In genomic region chr10:110304780-110305421, GRCh38 we compare ENCODE assay signal across 8 cellular contexts. TPM values are rescaled to one million over a fixed set of nuclear protein-coding genes. Genes with fewer than 3 reads are reported as not detected.
DNase-seq lines count a peak whose midpoint lies in the region; ATAC-seq, FAIRE-seq and TF ChIP-seq lines count a peak whose summit lies in the region.

Gene SMNDC1, minus strand, starts transcription at chr10:110304920. Its CDS starts 1,333 bp downstream, at chr10:110303587.

- H3K27ac ChIP-seq in keratinocyte (ENCODE audit: control insufficient read depth, insufficient read depth, low read length): peak within 1 kb of the TSS; percentile 84

- no peaks in the 10 kb centered on the region for H3K27me3 ChIP-seq in keratinocyte (ENCODE audit: control insufficient read depth, extremely low read depth, insufficient read depth, low read length)

- peaks cover 47% of the 10 kb centered on the region for H3K79me2 ChIP-seq in keratinocyte (ENCODE audit: control insufficient read depth, insufficient read depth, low read length)

- H3K4me1 Mint-ChIP-seq in chondrocyte (ENCODE audit: low read depth): peaks cover 41% of the 10 kb centered on the region

- no peaks in the 10 kb centered on the region for H3K9me3 ChIP-seq in keratinocyte (ENCODE audit: control insufficient read depth, low read depth, low read length)

- H3K36me3 Mint-ChIP-seq in chondrocyte (ENCODE audit: low read depth): peaks cover 7% of the 10 kb centered on the region

- H3K9ac ChIP-seq in keratinocyte (ENCODE audit: control insufficient read depth, extremely low read depth, insufficient read depth, low read length): peak within 1 kb of the TSS; percentile 96

- H3K9me3 Mint-ChIP-seq in chondrocyte (ENCODE audit: low read depth): no peaks in the 10 kb centered on the region

- TF ChIP-seq POLR2A in GM19193 (IDR thresholded peaks at IDR 0.05; ENCODE audit: extremely low read depth, insufficient read depth, insufficient read length): peak; percentile 92

- peak within 1 kb of the TSS; percentile 95 for H3K4me3 Mint-ChIP-seq in chondrocyte (ENCODE audit: unreplicated experiment)

- H3K4me3 ChIP-seq in keratinocyte (ENCODE audit: control insufficient read depth in 2 of 3, extremely low read depth in 1 of 3, insufficient read depth in 2 of 3, low read depth in 1 of 3, low read length in 3 of 3): peak within 1 kb of the TSS; percentile 78 to 97 (median 92)

- H3K36me3 ChIP-seq in keratinocyte (ENCODE audit: control insufficient read depth in 2 of 2, extremely low read depth in 1 of 2, insufficient read depth in 2 of 2, low read length in 2 of 2): peaks cover 6 to 21% of the 10 kb centered on the region in 2 experiments

- peak; percentile 94 for ATAC-seq in HG03439 (IDR thresholded peaks at IDR 0.05; ENCODE audit: unreplicated experiment)

- H4K20me1 ChIP-seq in keratinocyte (ENCODE audit: control insufficient read depth, extremely low read depth, insufficient read depth, low read length): peaks cover 6% of the 10 kb centered on the region

- TF ChIP-seq CTCF in chondrocyte (IDR thresholded peaks at IDR 0.05) (no peak), keratinocyte (optimal IDR thresholded peaks at IDR 0.05 in 1 of 3, IDR thresholded peaks at IDR 0.05 in 1 of 3, conservative IDR thresholded peaks at IDR 0.05 in 1 of 3; ENCODE audit: extremely low read depth in 1 of 3, insufficient read depth in 2 of 3, low read length in 3 of 3) (no peak)

- peak within 1 kb of the TSS; percentile 43 for H2AFZ ChIP-seq in keratinocyte (ENCODE audit: control insufficient read depth, low read length)

- peak; percentile 95 for FAIRE-seq in keratinocyte (lab: Jason Lieb, UNC)

- no peaks in the 10 kb centered on the region for H3K27me3 Mint-ChIP-seq in chondrocyte (ENCODE audit: low read depth)

- peak within 1 kb of the TSS; percentile 95 for H3K4me2 ChIP-seq in keratinocyte (ENCODE audit: control insufficient read depth, extremely low read depth, insufficient read depth, low read depth, low read length)

- H3K9me1 ChIP-seq in keratinocyte (ENCODE audit: control insufficient read depth, extremely low read depth, insufficient read depth, low read length): no peaks in the 10 kb centered on the region

- H3K4me1 ChIP-seq in keratinocyte (ENCODE audit: control insufficient read depth, extremely low read depth, insufficient read depth, low read length): peaks cover 33% of the 10 kb centered on the region

- H3K27ac Mint-ChIP-seq in chondrocyte (ENCODE audit: unreplicated experiment): peak within 1 kb of the TSS; percentile 97

- dilution Hi-C loops in keratinocyte (cut with MboI; ENCODE audit: extremely low pct_ligation_motif_present, low sequenced_read_pairs): loop anchor here (25.0 kb wide), 2 partner anchors 257 to 582 kb away; partner anchors contain the start of gene SMC3

- DNase-seq in AML-193 (lab: John Stamatoyannopoulos, UW) (peak; percentile 91 to 92), NCI-H510A treated with DMSO at 0.1 percent for 48 hours (lab: John Stamatoyannopoulos, UW) (peak; percentile 97), chondrocyte (ENCODE audit: low spot score) (peak; percentile 97), keratinocyte (ENCODE audit: low read depth, low spot score) (peak; percentile 93)
- peak; percentile 96 to 98 for DNase-seq in activated CD4-positive, alpha-beta T cell treated with anti-CD3 and anti-CD28 coated beads for 24 hours (ENCODE audit: low read depth in 2 of 2)
- peak; percentile 93 to 94 for DNase-seq in stimulated activated CD4-positive, alpha-beta T cell treated with anti-CD3 and anti-CD28 coated beads, Interleukin-15, amount 100 ng/mL, for 1 hour (ENCODE audit: low read depth in 1 of 2, low spot score in 1 of 2)

RNA-seq across cellular contexts. Expression of gene SMNDC1, which starts in this region (rescaled TPM):
- 24.9 to 27.5 TPM (median 26.2 TPM) in 3 replicates for total RNA-seq in chondrocyte
- polyA plus RNA-seq in keratinocyte: 9.5 to 19.8 TPM (median 17.3 TPM) in 3 replicates
- polyA plus RNA-seq in keratinocyte (2011; ENCODE audit: low read depth): 83.1 TPM
- 17.0 and 27.9 TPM in 2 replicates for polyA plus RNA-seq in keratinocyte (2011; cell fraction: cytosol; rRNA removed)
- 21.1 and 30.5 TPM in 2 replicates for polyA plus RNA-seq in keratinocyte (2011; cell fraction: nucleus; rRNA removed)
- 21.5 and 34.8 TPM in 2 replicates for polyA plus RNA-seq in keratinocyte (2012; ENCODE audit: low replicate concordance)
- 1.8 to 8.0 TPM (median 2.8 TPM) in 3 replicates for polyA minus RNA-seq in keratinocyte
- polyA minus RNA-seq in keratinocyte (2011; cell fraction: cytosol; rRNA and poly(A)+ RNA removed): 5.9 TPM
- polyA minus RNA-seq in keratinocyte (2011; cell fraction: nucleus; rRNA and poly(A)+ RNA removed): 3.4 and 6.5 TPM in 2 replicates

Comparison
In these comparisons a context has a peak if more than half of its experiments do, and no peak if none do; other contexts are left out.
1. Peak in every context shown above with its lines: DNase-seq, ATAC-seq, H3K4me3 ChIP-seq and H3K27ac ChIP-seq.